ENCODE assay signal across 16 cellular contexts in genomic region chr15:28985691-28986090, GRCh38.
DNase-seq lines count a peak whose midpoint lies in the region; ATAC-seq and TF ChIP-seq lines count a peak whose summit lies in the region.
"Had no signal": no experiment of that assay in that cellular context is flagged by ENCODE, and none has a peak within 500 bp of the region (broad histone marks: within the 10 kb centered on the region; RNA-seq: fewer than 3 reads in every experiment).

No MANE protein-coding gene starts in this region.

- peak overlapping the region; percentile 91 for H3K4me3 Mint-ChIP-seq in natural killer cell

- POLR2A ChIA-PET in AG04450 (lab: Yijun Ruan, JAX), result no interaction called here

- no peaks in the 10 kb centered on the region for H3K36me3 Mint-ChIP-seq in natural killer cell

- H3K27ac ChIP-seq in AG04450 (ENCODE audit: low read depth, low read length) (peak overlapping the region; percentile 21), caudate nucleus (ENCODE audit: low read depth, low read length) (peak overlapping the region; percentile 87)
- H3K27ac ChIP-seq: pancreas, Peyer's patch, spleen, uterus had no signal

- DNase-seq in AG04450 (ENCODE audit: low read depth, low spot score) (no peak), NCI-H446 treated with DMSO at 0.1 percent for 48 hours (lab: John Stamatoyannopoulos, UW) (peak; percentile 22), caudate nucleus (lab: John Stamatoyannopoulos, UW) (peak in 1 of 61 donors; percentile 52), natural killer cell (no peak), NCI-H146 treated with DMSO at 0.1 percent for 48 hours (lab: John Stamatoyannopoulos, UW; ENCODE audit: unreplicated experiment) (no peak), islet precursor cell (no peak), GDM1 (lab: John Stamatoyannopoulos, UW) (no peak)
- DNase-seq: activated CD4-positive, CD25-positive, alpha-beta regulatory T cell; NCI-H2029 treated with DMSO at 0.1 percent for 48 hours; pancreas; Peyer's patch; spleen; uterus had no signal

- H3K4me3 ChIP-seq in AG04450 (ENCODE audit: low read depth, low read length), result no peak overlapping the region
- H3K4me3 ChIP-seq: HAP-1, MG63, pancreas, Peyer's patch, uterus had no signal

- CTCF ChIA-PET in AG04450 (lab: Charles Lee), result interaction anchor here (1.1 kb wide), 1 partner anchor 10 kb away, joined by 4 read pairs; no protein-coding TSS in a partner anchor

- H3K27me3 Mint-ChIP-seq in natural killer cell (ENCODE audit: low read depth in 2 of 2), result peaks cover 0 to 4% of the 10 kb centered on the region in 2 donors

- H3K27ac Mint-ChIP-seq in natural killer cell, result peak overlapping the region; percentile 94

- intact Hi-C loops in natural killer cell (cut with micrococcal nuclease), result no loop called here

- ATAC-seq in natural killer cell (no peak), HG03439 (IDR thresholded peaks at IDR 0.05; ENCODE audit: unreplicated experiment) (no peak)

- TF ChIP-seq CTCF in AG04450 (IDR thresholded peaks at IDR 0.05; ENCODE audit: low read depth, low read length), result no peak
- TF ChIP-seq CTCF in natural killer cell (IDR thresholded peaks at IDR 0.05), result no peak

- no peaks in the 10 kb centered on the region; the same call in 1 of the 2 replicates for H3K9me3 ChIP-seq in AG04450 (ENCODE audit: control insufficient read depth, insufficient read depth, low read length)
- H3K9me3 ChIP-seq: HAP-1, MG63, pancreas, Peyer's patch, spleen, uterus had no signal

- H3K9me3 Mint-ChIP-seq in natural killer cell, result no peaks in the 10 kb centered on the region

- H3K4me1 Mint-ChIP-seq in natural killer cell, result peaks cover 51 to 56% of the 10 kb centered on the region in 2 donors

- no peaks in the 10 kb centered on the region for H3K27me3 ChIP-seq in AG04450 (ENCODE audit: control insufficient read depth, insufficient read depth, low read length)
- H3K27me3 ChIP-seq: MG63, pancreas, Peyer's patch, spleen, uterus had no signal
